In the genomic region with DNA sequence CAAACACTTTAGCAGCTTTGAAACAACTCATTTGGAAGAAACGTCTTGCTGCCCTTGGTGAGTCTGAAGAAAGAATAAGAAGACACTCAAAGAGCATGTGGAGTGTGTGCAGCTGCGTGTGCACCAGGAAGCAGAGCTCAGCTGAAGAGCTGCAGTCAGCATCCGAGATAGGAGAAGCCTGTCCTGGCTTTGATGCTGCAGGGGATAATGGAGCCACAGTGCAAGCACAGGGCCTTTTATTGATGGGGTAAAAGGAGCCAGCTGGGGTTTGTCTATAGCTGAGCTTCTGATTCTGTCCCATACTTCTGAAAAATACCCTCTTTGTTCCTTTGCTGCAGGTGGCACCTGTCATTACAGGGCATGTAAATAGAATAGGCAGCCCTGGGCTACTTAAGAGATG, we compare ENCODE assay signal across 22 cellular contexts.
"Had no signal": no experiment of that assay in that cellular context is flagged by ENCODE, and none has a peak within 500 bp of the region (broad histone marks: within the 10 kb centered on the region; RNA-seq: fewer than 3 reads in every experiment).

No MANE protein-coding gene starts in this region.

- H3K4me1 ChIP-seq: thyroid gland had no signal

- H3K36me3 ChIP-seq: cardiac muscle cell, gastrocnemius medialis, heart right ventricle, left ventricle myocardium inferior, ovary, right lobe of liver, thyroid gland, WERI-Rb-1 had no signal

- H3K36me3 Mint-ChIP-seq: activated CD8-positive, alpha-beta memory T cell treated with anti-CD3 and anti-CD28 coated beads, Interleukin-2, amount 10 ng/mL, durations not matched to agents 7 days and 5 days; activated naive CD8-positive, alpha-beta T cell treated with anti-CD3 and anti-CD28 coated beads for 36 hours; naive B cell; stimulated activated memory B cell treated with anti-CD40 and anti-IgM and Interleukin-4, amounts not matched to agents 10 μg/mL and 1 μg/mL and 100 μg/mL, for 72 hours had no signal

- H3K27ac Mint-ChIP-seq: activated CD4-positive, alpha-beta memory T cell treated with anti-CD3 and anti-CD28 coated beads, Interleukin-2, amount 10 ng/mL, durations not matched to agents 7 days and 5 days; activated CD8-positive, alpha-beta memory T cell treated with anti-CD3 and anti-CD28 coated beads, Interleukin-2, amount 10 ng/mL, durations not matched to agents 7 days and 5 days; activated naive CD8-positive, alpha-beta T cell treated with anti-CD3 and anti-CD28 coated beads for 36 hours; dendritic cell treated with granulocyte-macrophage colony-stimulating factor and Interleukin-4, amounts not matched to agents 40 ng/mL and 50 ng/mL, for 4 days; stimulated activated memory B cell treated with anti-CD40 and anti-IgM and Interleukin-4, amounts not matched to agents 10 μg/mL and 1 μg/mL and 100 μg/mL, for 72 hours had no signal

- H3K4me3 ChIP-seq: cardiac muscle cell, gastrocnemius medialis, heart right ventricle, left ventricle myocardium inferior, ovary, right lobe of liver, thyroid gland had no signal

- ATAC-seq: activated CD8-positive, alpha-beta memory T cell treated with anti-CD3 and anti-CD28 coated beads, Interleukin-2, amount 10 ng/mL, durations not matched to agents 7 days and 5 days; gastrocnemius medialis; heart right ventricle; right lobe of liver; stimulated activated memory B cell treated with anti-CD40 and anti-IgM and Interleukin-4, amounts not matched to agents 10 μg/mL and 1 μg/mL and 100 μg/mL, for 72 hours had no signal

- H3K9me3 ChIP-seq: gastrocnemius medialis, heart right ventricle, left ventricle myocardium inferior, ovary, right lobe of liver, thyroid gland had no signal

- H3K4me1 Mint-ChIP-seq: activated CD4-positive, alpha-beta memory T cell treated with anti-CD3 and anti-CD28 coated beads, Interleukin-2, amount 10 ng/mL, durations not matched to agents 7 days and 5 days; activated CD8-positive, alpha-beta memory T cell treated with anti-CD3 and anti-CD28 coated beads, Interleukin-2, amount 10 ng/mL, durations not matched to agents 7 days and 5 days; activated naive CD8-positive, alpha-beta T cell treated with anti-CD3 and anti-CD28 coated beads for 36 hours; naive B cell; stimulated activated memory B cell treated with anti-CD40 and anti-IgM and Interleukin-4, amounts not matched to agents 10 μg/mL and 1 μg/mL and 100 μg/mL, for 72 hours had no signal

- DNase-seq: activated CD4-positive, alpha-beta memory T cell treated with anti-CD3 and anti-CD28 coated beads, Interleukin-2, amount 10 ng/mL, durations not matched to agents 7 days and 5 days; activated CD4-positive, alpha-beta T cell treated with anti-CD3 and anti-CD28 coated beads for 4 hours; activated CD8-positive, alpha-beta memory T cell treated with anti-CD3 and anti-CD28 coated beads, Interleukin-2, amount 10 ng/mL, durations not matched to agents 7 days and 5 days; activated naive CD4-positive, alpha-beta T cell; activated naive CD8-positive, alpha-beta T cell treated with anti-CD3 and anti-CD28 coated beads for 36 hours; amniotic stem cell; effector CD8-positive, alpha-beta T cell; gastrocnemius medialis; heart right ventricle; kidney glomerular epithelial cell; left ventricle myocardium inferior; naive B cell; ovary; right lobe of liver; small intestine; stimulated activated CD4-positive, alpha-beta T cell treated with anti-CD3 and anti-CD28 coated beads, Interleukin-4, amount 100 ng/mL, for 4 hours; thyroid gland; WERI-Rb-1 had no signal

- H3K4me3 Mint-ChIP-seq: activated CD4-positive, alpha-beta memory T cell treated with anti-CD3 and anti-CD28 coated beads, Interleukin-2, amount 10 ng/mL, durations not matched to agents 7 days and 5 days; activated CD8-positive, alpha-beta memory T cell treated with anti-CD3 and anti-CD28 coated beads, Interleukin-2, amount 10 ng/mL, durations not matched to agents 7 days and 5 days; activated naive CD8-positive, alpha-beta T cell treated with anti-CD3 and anti-CD28 coated beads for 36 hours; dendritic cell treated with granulocyte-macrophage colony-stimulating factor and Interleukin-4, amounts not matched to agents 40 ng/mL and 50 ng/mL, for 4 days; naive B cell; neural crest cell; stimulated activated memory B cell treated with anti-CD40 and anti-IgM and Interleukin-4, amounts not matched to agents 10 μg/mL and 1 μg/mL and 100 μg/mL, for 72 hours had no signal

- H3K27me3 Mint-ChIP-seq: activated CD4-positive, alpha-beta memory T cell treated with anti-CD3 and anti-CD28 coated beads, Interleukin-2, amount 10 ng/mL, durations not matched to agents 7 days and 5 days; activated CD8-positive, alpha-beta memory T cell treated with anti-CD3 and anti-CD28 coated beads, Interleukin-2, amount 10 ng/mL, durations not matched to agents 7 days and 5 days; activated naive CD8-positive, alpha-beta T cell treated with anti-CD3 and anti-CD28 coated beads for 36 hours; dendritic cell treated with granulocyte-macrophage colony-stimulating factor and Interleukin-4, amounts not matched to agents 40 ng/mL and 50 ng/mL, for 4 days; naive B cell; stimulated activated memory B cell treated with anti-CD40 and anti-IgM and Interleukin-4, amounts not matched to agents 10 μg/mL and 1 μg/mL and 100 μg/mL, for 72 hours had no signal

- H3K27me3 ChIP-seq: cardiac muscle cell, gastrocnemius medialis, heart right ventricle, ovary, right lobe of liver, thyroid gland had no signal

- H3K27ac ChIP-seq: cardiac muscle cell, gastrocnemius medialis, heart right ventricle, left ventricle myocardium inferior, ovary, right lobe of liver, thyroid gland, WERI-Rb-1 had no signal
